In genomic region chr3:32176989-32177701, GRCh38 we compare ENCODE assay signal across 8 cellular contexts.
DNase-seq lines count a peak whose midpoint lies in the region; ATAC-seq and TF ChIP-seq lines count a peak whose summit lies in the region.

No MANE protein-coding gene starts in this region.

- peaks cover 9% of the 10 kb centered on the region for H3K36me3 Mint-ChIP-seq in activated naive CD8-positive, alpha-beta T cell treated with anti-CD3 and anti-CD28 coated beads, Interleukin-2, amount 10 ng/mL, durations not matched to agents 7 days and 5 days

- no peak overlapping the region for H3K27ac Mint-ChIP-seq in activated naive CD8-positive, alpha-beta T cell treated with anti-CD3 and anti-CD28 coated beads, Interleukin-2, amount 10 ng/mL, durations not matched to agents 7 days and 5 days

- H3K27me3 ChIP-seq in hepatocyte (no peaks in the 10 kb centered on the region), MG63 (no peaks in the 10 kb centered on the region)

- H3K36me3 ChIP-seq in hepatocyte (replicated peaks; ENCODE audit: insufficient read depth, low read depth) = no peaks in the 10 kb centered on the region
- H3K36me3 ChIP-seq in MG63 = no peaks in the 10 kb centered on the region

- H3K79me2 ChIP-seq in hepatocyte = no peaks in the 10 kb centered on the region

- H3K4me3 ChIP-seq in hepatocyte = no peak overlapping the region
- H3K4me3 ChIP-seq in MG63 = no peak overlapping the region

- H3K4me1 ChIP-seq in hepatocyte (ENCODE audit: insufficient read depth) = no peaks in the 10 kb centered on the region

- H3K4me2 ChIP-seq in hepatocyte = no peak overlapping the region

- peak overlapping the region; percentile 40 for H3K4me3 Mint-ChIP-seq in activated naive CD8-positive, alpha-beta T cell treated with anti-CD3 and anti-CD28 coated beads, Interleukin-2, amount 10 ng/mL, durations not matched to agents 7 days and 5 days

- WGBS in hepatocyte (ENCODE audit: low lambda C conversion rate, missing lambda C conversion rate) = 26% methylated on average over 9 of the region's 9 CpGs

- no peaks in the 10 kb centered on the region for H4K20me1 ChIP-seq in hepatocyte (ENCODE audit: insufficient read depth, poor library complexity, severe bottlenecking)

- H3K9me3 Mint-ChIP-seq in activated naive CD8-positive, alpha-beta T cell treated with anti-CD3 and anti-CD28 coated beads, Interleukin-2, amount 10 ng/mL, durations not matched to agents 7 days and 5 days = peaks cover 3% of the 10 kb centered on the region

- no peak overlapping the region for H3K27ac ChIP-seq in hepatocyte

- peaks cover 9% of the 10 kb centered on the region for H3K27me3 Mint-ChIP-seq in activated naive CD8-positive, alpha-beta T cell treated with anti-CD3 and anti-CD28 coated beads, Interleukin-2, amount 10 ng/mL, durations not matched to agents 7 days and 5 days

- no peak overlapping the region for H2AFZ ChIP-seq in hepatocyte

- peak; percentile 56 for ATAC-seq in GM18909 (IDR thresholded peaks at IDR 0.05; ENCODE audit: poor library complexity, unreplicated experiment)
- peak; percentile 61 for ATAC-seq in activated naive CD8-positive, alpha-beta T cell treated with anti-CD3 and anti-CD28 coated beads, Interleukin-2, amount 10 ng/mL, durations not matched to agents 7 days and 5 days (ENCODE audit: low read depth)

- no peaks in the 10 kb centered on the region for H3K9me2 ChIP-seq in hepatocyte (replicated peaks; ENCODE audit: insufficient read depth)

- POLR2A ChIA-PET in activated naive CD8-positive, alpha-beta T cell treated with anti-CD3 and anti-CD28 coated beads, Interleukin-2, amount 10 ng/mL, durations not matched to agents 7 days and 5 days (lab: Charles Lee) = no interaction called here

- TF ChIP-seq CTCF in hepatocyte (IDR thresholded peaks at IDR 0.05; ENCODE audit: poor library complexity) = peak; percentile 63

- peak; percentile 71 to 75 for DNase-seq in AML-193 (lab: John Stamatoyannopoulos, UW)
- peak; percentile 68 for DNase-seq in KG1 (lab: John Stamatoyannopoulos, UW)
- peak; percentile 80 for DNase-seq in SW480 (ENCODE audit: low spot score)
- DNase-seq in activated naive CD8-positive, alpha-beta T cell treated with anti-CD3 and anti-CD28 coated beads, Interleukin-2, amount 10 ng/mL, durations not matched to agents 7 days and 5 days = peak; percentile 33
- DNase-seq in hepatocyte (ENCODE audit: low spot score) = peak; percentile 82
- DNase-seq in stimulated activated CD4-positive, alpha-beta T cell treated with anti-CD3 and anti-CD28 coated beads, Interleukin-2, amount 100 ng/mL, for 48 hours = peak; percentile 73 to 79
- DNase-seq in MG63 = no peak

- H3K4me1 Mint-ChIP-seq in activated naive CD8-positive, alpha-beta T cell treated with anti-CD3 and anti-CD28 coated beads, Interleukin-2, amount 10 ng/mL, durations not matched to agents 7 days and 5 days = peaks cover 10% of the 10 kb centered on the region

- H3K9me3 ChIP-seq in hepatocyte (ENCODE audit: low read depth) (no peaks in the 10 kb centered on the region), MG63 (no peaks in the 10 kb centered on the region)
